Comparison of ENCODE assay signal across 28 cellular contexts in the genomic region with DNA sequence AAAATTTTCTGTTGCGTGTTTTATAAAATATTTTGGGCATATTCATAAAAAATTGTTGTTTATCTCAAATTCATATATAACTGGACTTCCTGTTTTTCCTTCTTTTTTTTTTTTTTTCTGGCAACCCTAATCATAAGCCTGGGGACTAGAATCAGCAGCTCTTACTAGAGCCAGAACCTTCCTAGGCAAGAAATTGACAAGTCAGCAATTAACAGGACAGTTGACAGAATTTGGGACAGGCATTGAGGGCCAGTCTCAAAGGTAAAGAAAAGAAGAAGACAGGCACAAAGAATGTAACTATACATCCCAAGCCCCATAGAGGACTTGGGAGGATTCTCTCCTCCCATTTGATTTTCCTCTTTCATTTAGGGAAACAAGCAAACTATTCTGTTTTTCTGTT. TPM values are rescaled to one million over a fixed set of nuclear protein-coding genes. Genes with fewer than 3 reads are reported as not detected.
"Had no signal": no experiment of that assay in that cellular context is flagged by ENCODE, and none has a peak within 500 bp of the region (broad histone marks: within the 10 kb centered on the region; RNA-seq: fewer than 3 reads in every experiment).

No MANE protein-coding gene starts in this region.

- H3K27me3 ChIP-seq: neural progenitor cell, ovary, spleen, suprapubic skin, testis, tibial artery, transverse colon, upper lobe of right lung, uterus had no signal

- H3K4me2 ChIP-seq: neural progenitor cell, smooth muscle cell had no signal

- H3K4me1 ChIP-seq: neural progenitor cell, parathyroid adenoma, psoas muscle, suprapubic skin, testis, tibial artery, transverse colon, upper lobe of right lung, uterus had no signal

- ATAC-seq: natural killer cell; psoas muscle; right cardiac atrium; sciatic nerve; stimulated activated memory B cell treated with anti-CD40 and anti-IgM and Interleukin-4, amounts not matched to agents 10 μg/mL and 1 μg/mL and 100 μg/mL, for 72 hours; stimulated activated naive CD8-positive, alpha-beta T cell treated with anti-CD3 and anti-CD28 coated beads, Interleukin-15, amount 100 ng/mL, for 72 hours; stimulated activated naive CD8-positive, alpha-beta T cell treated with anti-CD3 and anti-CD28 coated beads, Interleukin-15, Interleukin-2, amounts not matched to agents 100 U/mL and 50 U/mL, for 24 hours; upper lobe of right lung had no signal

- H3K79me2 ChIP-seq: parathyroid adenoma had no signal

- H3K9me3 ChIP-seq: ovary, psoas muscle, suprapubic skin, testis, transverse colon, upper lobe of right lung, uterus had no signal

- H3K9ac ChIP-seq: neural progenitor cell, parathyroid adenoma had no signal

- H3K36me3 ChIP-seq: neural progenitor cell, ovary, spleen, suprapubic skin, tibial artery, transverse colon, upper lobe of right lung, uterus had no signal

- H3K4me3 ChIP-seq: neural progenitor cell, ovary, psoas muscle, skin epidermis, smooth muscle cell, spleen, suprapubic skin, testis, tibial artery, transverse colon, upper lobe of right lung, uterus had no signal

- H2AFZ ChIP-seq: neural progenitor cell, parathyroid adenoma had no signal

- DNase-seq: natural killer cell; occipital lobe; ovary; posterior cingulate gyrus; psoas muscle; right cardiac atrium; spleen; stimulated activated CD4-positive, alpha-beta T cell treated with anti-CD3 and anti-CD28 coated beads, Interleukin-12 subunit alpha, Interleukin-12 subunit beta, amount 100 ng/mL, for 4 hours; stimulated activated CD4-positive, alpha-beta T cell treated with anti-CD3 and anti-CD28 coated beads, Interleukin-1b, Interleukin-23, amount 100 ng/mL, for 48 hours; stimulated activated CD4-positive, alpha-beta T cell treated with anti-CD3 and anti-CD28 coated beads, Interleukin-4, amount 100 ng/mL, for 1 hour; stimulated activated CD4-positive, alpha-beta T cell treated with anti-CD3 and anti-CD28 coated beads, Interleukin-4, amount 100 ng/mL, for 4 hours; stimulated activated CD8-positive, alpha-beta memory T cell treated with anti-CD3 and anti-CD28 coated beads, Interleukin-4, amount 100 ng/mL, for 48 hours; stimulated activated naive CD4-positive, alpha-beta T cell; stimulated activated naive CD8-positive, alpha-beta T cell treated with anti-CD3 and anti-CD28 coated beads, Interleukin-15, amount 100 ng/mL, for 72 hours; stimulated activated naive CD8-positive, alpha-beta T cell treated with anti-CD3 and anti-CD28 coated beads, Interleukin-15, Interleukin-2, amounts not matched to agents 100 U/mL and 50 U/mL, for 24 hours; substantia nigra; testis; tibial artery; transverse colon; upper lobe of right lung; uterus had no signal

- H3K27ac ChIP-seq: neural progenitor cell, ovary, parathyroid adenoma, psoas muscle, skin epidermis, spleen, suprapubic skin, testis, tibial artery, transverse colon, upper lobe of right lung, uterus had no signal

RNA-seq across cellular contexts. Expression of gene HS3ST1, which starts 35.0 kb away (rescaled TPM):
- total RNA-seq: natural killer cell had no signal
